13 cellular contexts compared by ENCODE assay signal in the genomic region with DNA sequence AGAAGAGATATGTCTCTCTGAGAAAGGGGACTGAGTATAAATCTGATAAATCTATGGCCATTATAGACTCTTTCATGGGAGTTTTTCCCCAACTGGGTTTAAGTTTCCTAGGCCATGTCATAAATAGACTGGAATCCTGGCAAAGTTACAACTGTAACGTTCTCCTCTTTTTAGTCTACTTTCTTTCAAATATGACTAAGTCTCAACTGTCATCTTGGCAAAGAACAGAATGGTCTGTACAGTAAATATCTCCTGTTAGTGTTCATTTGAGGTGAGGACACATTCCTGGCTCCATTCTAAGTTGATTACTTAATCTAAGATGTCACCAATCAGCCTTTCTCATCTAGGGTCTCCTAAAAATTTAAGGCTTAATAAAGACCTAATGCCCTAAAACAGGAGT.
"Had no signal": no experiment of that assay in that cellular context is flagged by ENCODE, and none has a peak within 500 bp of the region (broad histone marks: within the 10 kb centered on the region; RNA-seq: fewer than 3 reads in every experiment).

No MANE protein-coding gene starts in this region.

- ATAC-seq: gastrocnemius medialis; left lung; stimulated activated naive CD8-positive, alpha-beta T cell treated with anti-CD3 and anti-CD28 coated beads, Interleukin-15, Interleukin-2, amounts not matched to agents 100 U/mL and 50 U/mL, for 24 hours had no signal

- FAIRE-seq: urothelium cell line had no signal

- H3K4me3 ChIP-seq: esophagus muscularis mucosa, gastrocnemius medialis, left lung, tibial nerve had no signal

- DNase-seq: activated CD4-positive, alpha-beta T cell treated with anti-CD3 and anti-CD28 coated beads, Interleukin-2, amount 50 U/mL, for 4 hours; amniotic stem cell; cerebellar nuclear complex; effector CD8-positive, alpha-beta T cell; gastrocnemius medialis; head of caudate nucleus; left lung; retina; stimulated activated CD4-positive, alpha-beta T cell treated with anti-CD3 and anti-CD28 coated beads, Interleukin-2, amount 100 ng/mL, for 24 hours; stimulated activated naive CD8-positive, alpha-beta T cell treated with anti-CD3 and anti-CD28 coated beads, Interleukin-15, Interleukin-2, amounts not matched to agents 100 U/mL and 50 U/mL, for 24 hours had no signal
